Comparison of ENCODE assay signal across 8 cellular contexts in the genomic region with DNA sequence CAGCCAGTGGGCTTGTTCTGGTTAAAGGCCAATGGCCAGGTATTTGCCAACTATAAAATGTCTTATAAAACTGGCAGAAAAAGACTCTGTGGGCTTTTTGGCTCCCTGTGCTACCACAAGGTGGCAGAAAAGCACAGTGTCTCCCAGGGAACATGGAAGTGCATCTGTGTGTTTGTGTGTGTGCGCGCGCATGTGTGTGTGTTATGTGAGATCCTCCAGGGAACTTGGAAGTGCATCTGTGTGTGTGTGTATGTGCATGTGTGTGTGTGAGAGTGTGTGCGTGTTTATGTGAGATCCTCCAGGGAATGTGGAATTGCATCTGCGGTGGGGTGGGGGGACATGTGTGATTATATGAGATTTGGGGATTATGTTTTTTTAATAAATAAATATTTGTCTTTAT. TPM values are rescaled to one million over a fixed set of nuclear protein-coding genes. Genes with fewer than 3 reads are reported as not detected.
DNase-seq lines count a peak whose midpoint lies in the region; ATAC-seq and TF ChIP-seq lines count a peak whose summit lies in the region.

No MANE protein-coding gene starts in this region.

- H3K4me1 ChIP-seq in mammary epithelial cell (ENCODE audit: insufficient read depth, low read length) = no peaks in the 10 kb centered on the region
- H3K4me1 ChIP-seq in right lobe of liver = no peaks in the 10 kb centered on the region

- DNase-seq in EH (ENCODE audit: low read depth) = peak; percentile 68
- peak; percentile 88 for DNase-seq in KBM-7
- DNase-seq in SK-MEL-5 (ENCODE audit: low read depth, low spot score) = peak; percentile 78
- DNase-seq in mammary epithelial cell = peak; percentile 57
- no peak for DNase-seq in right lobe of liver
- peak; percentile 54 for DNase-seq in stimulated activated naive CD8-positive, alpha-beta T cell treated with anti-CD3 and anti-CD28 coated beads, Interleukin-15, Interleukin-2, amounts not matched to agents 100 U/mL and 50 U/mL, for 24 hours

- no peak overlapping the region for H3K9ac ChIP-seq in mammary epithelial cell (ENCODE audit: insufficient read depth, low read length)

- no peak overlapping the region for H3K4me2 ChIP-seq in mammary epithelial cell (ENCODE audit: insufficient read depth, low read depth, low read length)

- no peaks in the 10 kb centered on the region for H3K79me2 ChIP-seq in mammary epithelial cell (ENCODE audit: insufficient read depth, low read length)

- no peak overlapping the region for H3K27ac ChIP-seq in mammary epithelial cell (ENCODE audit: insufficient read depth, low read depth, low read length)
- no peak overlapping the region for H3K27ac ChIP-seq in right lobe of liver

- intact Hi-C loops in mammary epithelial cell (cut with micrococcal nuclease) (loop anchor here (1.0 to 10.0 kb wide), 3 partner anchors 214 to 470 kb away; a partner anchor contains a TSS), right lobe of liver (cut with DNase I) (no loop called here)

- ATAC-seq in right lobe of liver (peak; percentile 64 to 69 (median 67)), GM18858 (IDR thresholded peaks at IDR 0.05; ENCODE audit: unreplicated experiment) (no peak)
- no peak for ATAC-seq in stimulated activated naive CD8-positive, alpha-beta T cell treated with anti-CD3 and anti-CD28 coated beads, Interleukin-15, Interleukin-2, amounts not matched to agents 100 U/mL and 50 U/mL, for 24 hours
- no peak for ATAC-seq in activated CD4-positive, CD25-positive, alpha-beta regulatory T cell treated with anti-CD3 and anti-CD28 coated beads, Interleukin-2, amount 50 U/mL, for 24 hours

- in situ Hi-C loops in KBM-7 (cut with MboI; ENCODE audit: low pct_unique_long_range_greater_than_20kb, low sequenced_read_pairs) (loop anchor here (5.0 kb wide), 1 partner anchor 466 kb away; no protein-coding TSS in a partner anchor), SK-MEL-5 (cut with HindIII; ENCODE audit: low pct_unique_long_range_greater_than_20kb, low sequenced_read_pairs) (no loop called here), mammary epithelial cell (cut with MboI; ENCODE audit: low sequenced_read_pairs in 2 of 2) (loop anchor here (5.0 to 25.0 kb wide), 2 partner anchors 466 to 554 kb away; no protein-coding TSS in a partner anchor)

- 64% methylated on average over 5 of the region's 5 CpGs for WGBS in mammary epithelial cell (ENCODE audit: low coverage, missing lambda C conversion rate)
- WGBS in right lobe of liver (ENCODE audit: insufficient coverage, low coverage, low lambda C conversion rate, missing lambda C conversion rate) = 56% methylated on average over 5 of the region's 5 CpGs

- no TSS peak for BruUV-seq in mammary epithelial cell (replicated peaks; lab: Mats Ljungman, UMichigan)

- TF ChIP-seq POLR2A in right lobe of liver (IDR thresholded peaks at IDR 0.05) = no peak

- no peaks in the 10 kb centered on the region for H3K27me3 ChIP-seq in mammary epithelial cell (ENCODE audit: insufficient read depth, low read length)
- no peaks in the 10 kb centered on the region for H3K27me3 ChIP-seq in right lobe of liver

- dilution Hi-C loops in mammary epithelial cell (cut with HindIII; ENCODE audit: low sequenced_read_pairs) = no loop called here

- no peaks in the 10 kb centered on the region for H4K20me1 ChIP-seq in mammary epithelial cell (ENCODE audit: insufficient read depth, low read length)

- H2AFZ ChIP-seq in mammary epithelial cell (ENCODE audit: low read depth, low read length) = peak overlapping the region; percentile 78

- TF ChIP-seq CTCF in mammary epithelial cell (conservative IDR thresholded peaks at IDR 0.05 in 1 of 2, IDR thresholded peaks at IDR 0.05 in 1 of 2; ENCODE audit: extremely low read depth in 1 of 2, insufficient read depth in 1 of 2, low read depth in 1 of 2, low read length in 2 of 2) = peak; percentile 80 to 81
- TF ChIP-seq CTCF in right lobe of liver (IDR thresholded peaks at IDR 0.05) = peak; percentile 30 to 41 (median 40)

- H3K36me3 ChIP-seq in mammary epithelial cell (ENCODE audit: insufficient read depth, low read length) (no peaks in the 10 kb centered on the region), right lobe of liver (no peaks in the 10 kb centered on the region)

- H3K4me3 ChIP-seq in mammary epithelial cell (replicated peaks in 1 of 3; ENCODE audit: insufficient read depth in 1 of 3, low read depth in 2 of 3, low read length in 3 of 3) (no peak overlapping the region), right lobe of liver (no peak overlapping the region)

- H3K9me3 ChIP-seq in mammary epithelial cell (replicated peaks; ENCODE audit: insufficient read depth, low read length) (no peaks in the 10 kb centered on the region), right lobe of liver (no peaks in the 10 kb centered on the region)

- CTCF ChIA-PET in mammary epithelial cell (lab: Charles Lee; ENCODE audit: low non-redundant PET) = no interaction called here

RNA-seq across cellular contexts. Expression of a gene that starts 30.2 kb away (rescaled TPM):
- total RNA-seq in SK-MEL-5 (2014; rRNA removed; shearing (Covaris generic)) = 38.9 and 44.4 TPM in 2 replicates
- polyA plus RNA-seq in SK-MEL-5 (2015; cell fraction: cytosol; rRNA removed) = 28.2 and 33.5 TPM in 2 replicates
- 21.3 and 21.8 TPM in 2 replicates for polyA plus RNA-seq in SK-MEL-5 (2015; cell fraction: nucleus; rRNA removed)
- total RNA-seq in mammary epithelial cell (10 to 100 TPM; 55.2 to 72.6 TPM), right lobe of liver (10 to 100 TPM; 13.4 to 25.3 (median 17.4) TPM)
- polyA plus RNA-seq in mammary epithelial cell = 58.1 TPM
- polyA minus RNA-seq in mammary epithelial cell = 33.0 TPM

Comparison
In these comparisons a context has a peak if more than half of its experiments do, and no peak if none do; other contexts are left out.
1. DNase-seq: peak in EH (single experiment), KBM-7 (single experiment), SK-MEL-5 (single experiment), mammary epithelial cell (single experiment) and stimulated activated naive CD8-positive, alpha-beta T cell treated with anti-CD3 and anti-CD28 coated beads, Interleukin-15, Interleukin-2, amounts not matched to agents 100 U/mL and 50 U/mL, for 24 hours (single experiment); none in right lobe of liver (0 of 3).
2. ATAC-seq: peak in right lobe of liver (4 of 4); none in stimulated activated naive CD8-positive, alpha-beta T cell treated with anti-CD3 and anti-CD28 coated beads, Interleukin-15, Interleukin-2, amounts not matched to agents 100 U/mL and 50 U/mL, for 24 hours (single experiment), activated CD4-positive, CD25-positive, alpha-beta regulatory T cell treated with anti-CD3 and anti-CD28 coated beads, Interleukin-2, amount 50 U/mL, for 24 hours (0 of 2) and GM18858 (single experiment).